17 cellular contexts compared by ENCODE assay signal in the genomic region with DNA sequence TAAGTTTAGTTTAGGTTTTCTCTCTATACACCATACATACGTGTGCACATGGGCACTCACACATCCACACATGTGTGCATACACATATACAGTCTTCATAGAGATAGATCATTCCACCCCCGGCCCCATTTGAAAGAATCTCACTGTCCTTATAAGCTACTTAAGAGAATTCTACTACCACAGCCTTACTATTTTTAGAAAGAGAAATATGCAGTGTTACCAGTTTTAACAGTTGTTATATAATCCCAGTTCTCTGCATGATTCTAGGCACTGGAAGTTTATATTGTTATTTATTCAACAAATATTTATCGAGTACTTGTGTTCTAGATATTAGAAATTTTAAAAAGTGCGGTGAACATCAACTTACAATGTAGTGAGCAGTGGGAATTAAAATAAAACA. TPM values are rescaled to one million over a fixed set of nuclear protein-coding genes. Genes with fewer than 3 reads are reported as not detected.
DNase-seq lines count a peak whose midpoint lies in the region; ATAC-seq, FAIRE-seq and TF ChIP-seq lines count a peak whose summit lies in the region.
"Had no signal": no experiment of that assay in that cellular context is flagged by ENCODE, and none has a peak within 500 bp of the region (broad histone marks: within the 10 kb centered on the region; RNA-seq: fewer than 3 reads in every experiment).

No MANE protein-coding gene starts in this region.

- no peak for TF ChIP-seq CTCF in right atrium auricular region (IDR thresholded peaks at IDR 0.05)
- TF ChIP-seq CTCF in D721Med (IDR thresholded peaks at IDR 0.05; ENCODE audit: insufficient read depth, missing control alignments), result no peak
- no peak for TF ChIP-seq CTCF in type B pancreatic cell (conservative IDR thresholded peaks at IDR 0.05)
- TF ChIP-seq CTCF in CD14-positive monocyte (IDR thresholded peaks at IDR 0.05), result no peak

- DNase-seq in Right ventricle myocardium superior, result no peak
- DNase-seq in right atrium auricular region (ENCODE audit: low spot score), result no peak
- DNase-seq in D721Med (ENCODE audit: insufficient read length, low spot score), result no peak
- no peak for DNase-seq in left lobe of liver (ENCODE audit: low spot score)
- no peak for DNase-seq in type B pancreatic cell (ENCODE audit: extremely low spot score, unreplicated experiment)
- no peak for DNase-seq in CD14-positive monocyte (ENCODE audit: low spot score)
- DNase-seq in OCI-M1 (lab: John Stamatoyannopoulos, UW), result no peak
- DNase-seq: 8988T; CD8-positive, alpha-beta T cell; HFFc6 had no signal

- H3K9me3 Mint-ChIP-seq in type B pancreatic cell (no peaks in the 10 kb centered on the region), CD14-positive monocyte (peaks cover 0 to 2% (median 0%) of the 10 kb centered on the region in 7 donors)
- H3K9me3 Mint-ChIP-seq: CD8-positive, alpha-beta T cell; GM23338; HFFc6 had no signal

- no peak overlapping the region for H3K4me3 ChIP-seq in right atrium auricular region
- H3K4me3 ChIP-seq: BLaER1, GM23338 had no signal

- H3K27ac Mint-ChIP-seq in type B pancreatic cell, result peak overlapping the region; percentile 30
- H3K27ac Mint-ChIP-seq in CD14-positive monocyte, result no peak overlapping the region
- H3K27ac Mint-ChIP-seq: CD8-positive, alpha-beta T cell; GM23338; HFFc6 had no signal

- FAIRE-seq in D721Med (lab: Jason Lieb, UNC), result peak; percentile 87
- FAIRE-seq: GM12891, GM19239, H54 had no signal

- ATAC-seq in Right ventricle myocardium superior (ENCODE audit: poor library complexity), result peak; percentile 59
- peak; percentile 13 for ATAC-seq in left lobe of liver
- ATAC-seq: CD8-positive, alpha-beta T cell; GM23338; HCT116 had no signal

- H3K27me3 Mint-ChIP-seq in type B pancreatic cell (no peaks in the 10 kb centered on the region), CD14-positive monocyte (ENCODE audit: low read depth in 3 of 3) (no peaks in the 10 kb centered on the region)

- intact Hi-C loops in Right ventricle myocardium superior (cut with DNase I) (no loop called here), CD14-positive monocyte (cut with micrococcal nuclease) (no loop called here)

- H3K4me1 Mint-ChIP-seq in type B pancreatic cell (ENCODE audit: unreplicated experiment), result peaks cover 7% of the 10 kb centered on the region
- no peaks in the 10 kb centered on the region for H3K4me1 Mint-ChIP-seq in CD14-positive monocyte

- no peak overlapping the region for H3K27ac ChIP-seq in right atrium auricular region
- H3K27ac ChIP-seq: BLaER1, HL-60 had no signal

- H3K4me1 ChIP-seq in right atrium auricular region, result peaks cover 0 to 7% of the 10 kb centered on the region in 2 donors
- H3K4me1 ChIP-seq: BLaER1 had no signal

- H3K4me3 Mint-ChIP-seq in type B pancreatic cell (peak overlapping the region; percentile 15), CD14-positive monocyte (no peak overlapping the region)
- H3K4me3 Mint-ChIP-seq: CD8-positive, alpha-beta T cell; GM23338; HFFc6 had no signal

- H3K36me3 Mint-ChIP-seq in type B pancreatic cell (peaks cover 41% of the 10 kb centered on the region), CD14-positive monocyte (peaks cover 45 to 52% of the 10 kb centered on the region in 2 donors)

- H3K27me3 ChIP-seq in right atrium auricular region, result no peaks in the 10 kb centered on the region
- H3K27me3 ChIP-seq: BLaER1 had no signal

- H3K36me3 ChIP-seq in right atrium auricular region, result peaks cover 32% of the 10 kb centered on the region

- H3K9me3 ChIP-seq in right atrium auricular region, result peaks cover 0 to 3% of the 10 kb centered on the region in 2 donors

RNA-seq across cellular contexts. Expression of a gene that starts 41.5 kb away (rescaled TPM):
- total RNA-seq in Right ventricle myocardium superior (12.4 TPM), right atrium auricular region (10 to 100 TPM; 12.5 to 14.3 TPM), left lobe of liver (35.2 TPM), type B pancreatic cell (ENCODE audit: low replicate concordance) (53.7 and 66.8 TPM in 2 replicates)
- polyA plus RNA-seq in CD14-positive monocyte, result 1 to 10 TPM; 5.9 to 8.7 TPM
